In the genomic region with DNA sequence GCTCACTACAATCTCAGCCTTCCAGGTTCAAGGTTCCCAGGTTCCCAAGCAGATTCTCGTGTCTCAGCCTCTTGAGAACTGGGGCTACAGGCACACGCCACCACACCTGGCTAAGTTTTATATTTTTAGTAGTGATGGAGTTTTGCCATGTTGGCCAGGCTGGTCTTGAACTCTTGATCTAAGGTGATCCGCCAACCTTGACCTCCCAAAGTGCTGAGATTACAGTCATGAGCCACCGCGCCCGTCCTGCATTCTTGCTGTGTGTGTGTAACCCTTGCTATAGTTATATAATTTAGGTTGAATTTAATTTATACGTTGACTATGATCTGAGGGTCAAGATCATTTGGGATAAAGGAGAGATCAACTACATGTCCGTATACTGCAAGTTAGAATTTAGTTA, we compare ENCODE assay signal across 13 cellular contexts. TPM values are rescaled to one million over a fixed set of nuclear protein-coding genes. Genes with fewer than 3 reads are reported as not detected.
DNase-seq lines count a peak whose midpoint lies in the region; ATAC-seq, FAIRE-seq and TF ChIP-seq lines count a peak whose summit lies in the region.
"Had no signal": no experiment of that assay in that cellular context is flagged by ENCODE, and none has a peak within 500 bp of the region (broad histone marks: within the 10 kb centered on the region; RNA-seq: fewer than 3 reads in every experiment).

No MANE protein-coding gene starts in this region.

- H3K4me3 Mint-ChIP-seq in CD4-positive, CD25-positive, alpha-beta regulatory T cell, result peak overlapping the region in 2 of 4 donors; percentile 21 to 76
- no peak overlapping the region for H3K4me3 Mint-ChIP-seq in astrocyte (ENCODE audit: unreplicated experiment)
- H3K4me3 Mint-ChIP-seq in nephron progenitor cell, result peak overlapping the region; percentile 41

- no peak for TF ChIP-seq POLR2A in HCT116 (IDR thresholded peaks at IDR 0.05; ENCODE audit: borderline replicate concordance, extremely low read depth, insufficient read depth, insufficient read length)

- no peak for ATAC-seq in CD4-positive, CD25-positive, alpha-beta regulatory T cell (ENCODE audit: low read depth in 2 of 2)
- ATAC-seq in HCT116 (no peak), GM18511 (IDR thresholded peaks at IDR 0.05; ENCODE audit: unreplicated experiment) (no peak), HG03159 (IDR thresholded peaks at IDR 0.05; ENCODE audit: unreplicated experiment) (no peak), HG02623 (IDR thresholded peaks at IDR 0.05; ENCODE audit: unreplicated experiment) (no peak)

- H3K4me2 ChIP-seq in HCT116 (ENCODE audit: low read length) (no peak overlapping the region), astrocyte (ENCODE audit: low read length) (peak overlapping the region; percentile 55)

- peak overlapping the region; percentile 7 for H3K4me3 ChIP-seq in CD4-positive, CD25-positive, alpha-beta regulatory T cell (ENCODE audit: low read depth, low read length)
- H3K4me3 ChIP-seq in HCT116 (replicated peaks in 1 of 2; ENCODE audit: low read depth in 1 of 2, low read length in 2 of 2) (no peak overlapping the region), astrocyte (ENCODE audit: insufficient read depth, low read depth, low read length) (no peak overlapping the region)

- TF ChIP-seq RAD21 in HCT116 (IDR thresholded peaks at IDR 0.05; ENCODE audit: low read depth), result no peak

- H4K20me1 ChIP-seq in HCT116 (ENCODE audit: insufficient read depth) (no peaks in the 10 kb centered on the region), astrocyte (ENCODE audit: insufficient read depth, low read length) (no peaks in the 10 kb centered on the region)

- RAD21 ChIA-PET in HCT116 (lab: Charles Lee; ENCODE audit: low non-redundant PET in 1 of 2, low total read pairs in 2 of 2, uncharacterized antibody in 2 of 2, unreplicated experiment in 2 of 2), result interaction anchor here in 1 of 2 experiments (0.7 kb wide), 1 partner anchor 35 kb away, joined by 6 read pairs; no protein-coding TSS in a partner anchor

- peaks cover 20% of the 10 kb centered on the region for H3K4me1 ChIP-seq in CD4-positive, CD25-positive, alpha-beta regulatory T cell (ENCODE audit: control insufficient read depth, insufficient read depth, low read length, poor library complexity, severe bottlenecking)
- H3K4me1 ChIP-seq in HCT116 (ENCODE audit: control insufficient read depth in 1 of 2, insufficient read depth in 2 of 2, low read length in 2 of 2), result peaks cover 2 to 4% of the 10 kb centered on the region in 2 experiments; a peak in 3 of 4 replicates
- H3K4me1 ChIP-seq in astrocyte (ENCODE audit: insufficient read depth, low read length), result peaks cover 13% of the 10 kb centered on the region

- H3K27me3 Mint-ChIP-seq in CD4-positive, CD25-positive, alpha-beta regulatory T cell, result peaks cover 55% of the 10 kb centered on the region
- H3K27me3 Mint-ChIP-seq in astrocyte (ENCODE audit: low read depth, unreplicated experiment) (peaks cover 51% of the 10 kb centered on the region), nephron progenitor cell (ENCODE audit: low read depth, poor library complexity) (peaks cover 78% of the 10 kb centered on the region)

- CTCF ChIA-PET in HCT116 (lab: Charles Lee), result interaction anchor here (0.8 to 1.7 kb wide), 7 partner anchors 37 to 167 kb away, joined by 3 to 19 read pairs (median 4); a partner anchor contains a TSS

- no peaks in the 10 kb centered on the region for H3K9me3 Mint-ChIP-seq in CD4-positive, CD25-positive, alpha-beta regulatory T cell
- H3K9me3 Mint-ChIP-seq in astrocyte (ENCODE audit: unreplicated experiment) (no peaks in the 10 kb centered on the region), nephron progenitor cell (peaks cover 3% of the 10 kb centered on the region)

- intact Hi-C loops in HCT116 (cut with micrococcal nuclease), result loop anchor here (2.0 to 10.0 kb wide), 3 partner anchors 43 to 1036 kb away; no protein-coding TSS in a partner anchor

- H3K36me3 ChIP-seq in CD4-positive, CD25-positive, alpha-beta regulatory T cell (ENCODE audit: control insufficient read depth, insufficient read depth, low read length), result no peaks in the 10 kb centered on the region
- no peaks in the 10 kb centered on the region for H3K36me3 ChIP-seq in HCT116 (ENCODE audit: control insufficient read depth in 1 of 2, insufficient read depth in 2 of 2, low read length in 2 of 2)
- no peaks in the 10 kb centered on the region for H3K36me3 ChIP-seq in astrocyte (ENCODE audit: insufficient read depth, low read length)

- no peak overlapping the region for H3K27ac Mint-ChIP-seq in CD4-positive, CD25-positive, alpha-beta regulatory T cell
- H3K27ac Mint-ChIP-seq in astrocyte (ENCODE audit: unreplicated experiment) (no peak overlapping the region), nephron progenitor cell (no peak overlapping the region)

- H3K9me3 ChIP-seq in CD4-positive, CD25-positive, alpha-beta regulatory T cell (ENCODE audit: control insufficient read depth in 2 of 2, low read length in 2 of 2), result no peaks in the 10 kb centered on the region
- H3K9me3 ChIP-seq in HCT116 (ENCODE audit: control insufficient read depth in 1 of 2, insufficient read depth in 1 of 2, low read depth in 1 of 2, low read length in 2 of 2), result no peaks in the 10 kb centered on the region
- no peaks in the 10 kb centered on the region for H3K9me3 ChIP-seq in astrocyte (ENCODE audit: insufficient read depth, low read depth, low read length)

- no peaks in the 10 kb centered on the region for H3K9me2 ChIP-seq in HCT116 (ENCODE audit: insufficient read depth)

- H3K79me2 ChIP-seq in HCT116 (ENCODE audit: insufficient read depth, low read length) (no peaks in the 10 kb centered on the region), astrocyte (ENCODE audit: insufficient read depth, low read length) (no peaks in the 10 kb centered on the region)

- no peak for FAIRE-seq in astrocyte (lab: Jason Lieb, UNC)
- FAIRE-seq: GM19239, H54 had no signal

- H3K9ac ChIP-seq in HCT116 (ENCODE audit: low read length), result no peak overlapping the region
- peak overlapping the region; percentile 43 for H3K9ac ChIP-seq in astrocyte (ENCODE audit: low read length)

- H3K27me3 ChIP-seq in CD4-positive, CD25-positive, alpha-beta regulatory T cell (ENCODE audit: control insufficient read depth, insufficient read depth, low read length), result peaks cover 25% of the 10 kb centered on the region
- H3K27me3 ChIP-seq in HCT116 (ENCODE audit: insufficient read depth, low read length), result 0 out of 2 replicates have a peak, but pooled peaks cover 5% of the 10 kb centered on the region
- peaks cover 45% of the 10 kb centered on the region for H3K27me3 ChIP-seq in astrocyte (ENCODE audit: insufficient read depth, low read length)

- no peak overlapping the region for H3K27ac ChIP-seq in CD4-positive, CD25-positive, alpha-beta regulatory T cell (ENCODE audit: insufficient read depth, low read length, poor library complexity, severe bottlenecking)
- H3K27ac ChIP-seq in HCT116 (ENCODE audit: low read depth, low read length) (no peak overlapping the region), astrocyte (ENCODE audit: low read depth, low read length) (no peak overlapping the region)

- H3K4me1 Mint-ChIP-seq in CD4-positive, CD25-positive, alpha-beta regulatory T cell, result peaks cover 5 to 20% (median 8%) of the 10 kb centered on the region in 4 donors
- peaks cover 2% of the 10 kb centered on the region for H3K4me1 Mint-ChIP-seq in astrocyte (ENCODE audit: low read depth, unreplicated experiment)
- peaks cover 22% of the 10 kb centered on the region for H3K4me1 Mint-ChIP-seq in nephron progenitor cell

- POLR2A ChIA-PET in HCT116 (lab: Charles Lee), result no interaction called here

- BruUV-seq in HCT116 (replicated peaks; lab: Mats Ljungman, UMichigan), result no TSS peak

- H2AFZ ChIP-seq in HCT116 (ENCODE audit: low read depth, low read length, poor library complexity, severe bottlenecking), result peak overlapping the region; percentile 37
- peak overlapping the region; percentile 29 for H2AFZ ChIP-seq in astrocyte (ENCODE audit: low read depth, low read length)

- no peaks in the 10 kb centered on the region for H3K36me3 Mint-ChIP-seq in CD4-positive, CD25-positive, alpha-beta regulatory T cell
- H3K36me3 Mint-ChIP-seq in astrocyte (ENCODE audit: low read depth, unreplicated experiment) (no peaks in the 10 kb centered on the region), nephron progenitor cell (ENCODE audit: low read depth) (no peaks in the 10 kb centered on the region)

- no peak for DNase-seq in CD4-positive, CD25-positive, alpha-beta regulatory T cell
- DNase-seq in HCT116 (ENCODE audit: low read depth, low spot score) (no peak), astrocyte (ENCODE audit: low read depth) (no peak), nephron progenitor cell (no peak)
- no peak for DNase-seq in activated effector memory CD4-positive, alpha-beta T cell treated with Interleukin-2 at 50 U/mL for 16 hours
- DNase-seq: DMS 273 treated with DMSO at 0.1 percent for 48 hours; NCI-H1694; stimulated activated naive CD4-positive, alpha-beta T cell had no signal

- TF ChIP-seq CTCF in HCT116 (IDR thresholded peaks at IDR 0.05 in 2 of 3, conservative IDR thresholded peaks at IDR 0.05 in 1 of 3; ENCODE audit: borderline replicate concordance in 1 of 3, insufficient read depth in 1 of 3, low read depth in 2 of 3, low read length in 2 of 3) (no peak), astrocyte (IDR thresholded peaks at IDR 0.05; ENCODE audit: insufficient read depth, low read depth, low read length) (no peak), nephron progenitor cell (IDR thresholded peaks at IDR 0.05) (no peak)

TF ChIP-seq in HCT116, 20 proteins besides CTCF, POLR2A, EP300 and RAD21 (continues in another document):
- TF ChIP-seq ELF1 (IDR thresholded peaks at IDR 0.05; ENCODE audit: borderline replicate concordance, low read depth) (no peak), CBX3 (IDR thresholded peaks at IDR 0.05; ENCODE audit: low read depth) (no peak), SP1 (IDR thresholded peaks at IDR 0.05; ENCODE audit: low read depth) (no peak), SRF (IDR thresholded peaks at IDR 0.05; ENCODE audit: low read depth) (no peak), SIN3A (IDR thresholded peaks at IDR 0.05; ENCODE audit: low read depth) (no peak), EGR1 (IDR thresholded peaks at IDR 0.05; ENCODE audit: low read depth) (no peak), ZFX (IDR thresholded peaks at IDR 0.05) (no peak), EZH2phosphoT487 (IDR thresholded peaks at IDR 0.05; ENCODE audit: borderline replicate concordance) (no peak), JUND (IDR thresholded peaks at IDR 0.05) (no peak), ZNF274 (IDR thresholded peaks at IDR 0.05; ENCODE audit: low read depth, low read length) (no peak), FOSL1 (IDR thresholded peaks at IDR 0.05; ENCODE audit: low read depth) (no peak)

RNA-seq across cellular contexts. Expression of a gene that starts 29.3 kb away (rescaled TPM):
- total RNA-seq in CD4-positive, CD25-positive, alpha-beta regulatory T cell, result 4.4 TPM
- 1 to 10 TPM in 2 of 4 donors, under 1 TPM in 2; 0.34 to 4.6 (median 1.3) TPM for polyA plus RNA-seq in CD4-positive, CD25-positive, alpha-beta regulatory T cell
- total RNA-seq in HCT116 (2021; ENCODE audit: unreplicated experiment) (30.7 TPM), astrocyte (12.9 and 14.5 TPM in 2 replicates)
- 51.1 and 52.9 TPM in 2 replicates for polyA plus RNA-seq in HCT116 (2012)

RNA-seq across cellular contexts. Expression of a gene that starts 35.7 kb away (rescaled TPM):
- total RNA-seq in CD4-positive, CD25-positive, alpha-beta regulatory T cell, result 10.0 TPM
- polyA plus RNA-seq in CD4-positive, CD25-positive, alpha-beta regulatory T cell, result 1 to 10 TPM; 1.9 to 5.4 (median 4.2) TPM
- total RNA-seq in HCT116 (2021; ENCODE audit: unreplicated experiment), result 8.6 TPM
- 1.6 and 1.9 TPM in 2 replicates for polyA plus RNA-seq in HCT116 (2012)
- total RNA-seq in astrocyte, result 13.7 and 18.7 TPM in 2 replicates
